In genomic region chrX:49840679-49841078, GRCh38 we compare ENCODE assay signal across 9 cellular contexts. TPM values are rescaled to one million over a fixed set of nuclear protein-coding genes. Genes with fewer than 3 reads are reported as not detected.
DNase-seq lines count a peak whose midpoint lies in the region; TF ChIP-seq lines count a peak whose summit lies in the region.
"Had no signal": no experiment of that assay in that cellular context is flagged by ENCODE, and none has a peak within 500 bp of the region (broad histone marks: within the 10 kb centered on the region; RNA-seq: fewer than 3 reads in every experiment).

No MANE protein-coding gene starts in this region.

- TF ChIP-seq CTCF in AG09319 (IDR thresholded peaks at IDR 0.05; ENCODE audit: low read depth, low read length) (peak; percentile 28), brain microvascular endothelial cell (IDR thresholded peaks at IDR 0.05; ENCODE audit: low read depth, low read length, missing control alignments) (peak; percentile 53), kidney epithelial cell (IDR thresholded peaks at IDR 0.05; ENCODE audit: insufficient read depth, low read length, poor library complexity, severe bottlenecking) (peak; percentile 66)

- no peak overlapping the region for H3K27ac ChIP-seq in brain microvascular endothelial cell

- no peak overlapping the region for H3K4me3 ChIP-seq in brain microvascular endothelial cell (ENCODE audit: low read depth, low read length)
- H3K4me3 ChIP-seq in kidney epithelial cell (ENCODE audit: low read depth, low read length) = no peak overlapping the region

- H3K27me3 ChIP-seq in brain microvascular endothelial cell (replicated peaks) = no peaks in the 10 kb centered on the region
- H3K27me3 ChIP-seq in kidney epithelial cell (ENCODE audit: control insufficient read depth, insufficient read depth, low read length) = no peaks in the 10 kb centered on the region

- no peak for DNase-seq in AG09319 (ENCODE audit: extremely low read depth, low read depth)
- DNase-seq in GM19238 (ENCODE audit: insufficient read length, low spot score) = peak; percentile 16
- peak; percentile 44 for DNase-seq in NCI-H128 (lab: John Stamatoyannopoulos, UW; ENCODE audit: unreplicated experiment)
- DNase-seq in T follicular helper cell (ENCODE audit: low read depth) = peak; percentile 6
- DNase-seq in brain microvascular endothelial cell = peak; percentile 14
- peak; percentile 42 for DNase-seq in kidney epithelial cell (ENCODE audit: low read depth)
- DNase-seq in stimulated activated CD4-positive, alpha-beta T cell treated with anti-CD3 and anti-CD28 coated beads, Interleukin-4, amount 100 ng/mL, for 24 hours = peak; percentile 40
- no peak for DNase-seq in T-helper 9 cell

- in situ Hi-C loops in brain microvascular endothelial cell (cut with HindIII; ENCODE audit: low pct_ligation_motif_present, low sequenced_read_pairs) = no loop called here

- H3K36me3 ChIP-seq in brain microvascular endothelial cell (replicated peaks) = no peaks in the 10 kb centered on the region
- no peaks in the 10 kb centered on the region for H3K36me3 ChIP-seq in kidney epithelial cell (ENCODE audit: control insufficient read depth, insufficient read depth, low read length)

RNA-seq across cellular contexts. Expression of gene PAGE4, which starts 11.6 kb away (rescaled TPM):
- total RNA-seq in kidney epithelial cell = not detected in 2 replicates
- total RNA-seq: mononuclear cell had no signal

RNA-seq across cellular contexts. Expression of gene USP27X, which starts 38.6 kb away (rescaled TPM):
- total RNA-seq in kidney epithelial cell = 3.1 and 3.4 TPM in 2 replicates

Comparison
In these comparisons a context has a peak if more than half of its experiments do, and no peak if none do; other contexts are left out.
1. DNase-seq: peak in GM19238 (single experiment), NCI-H128 (single experiment), T follicular helper cell (single experiment), brain microvascular endothelial cell (single experiment), kidney epithelial cell (single experiment) and stimulated activated CD4-positive, alpha-beta T cell treated with anti-CD3 and anti-CD28 coated beads, Interleukin-4, amount 100 ng/mL, for 24 hours (single experiment); none in AG09319 (single experiment) and T-helper 9 cell (single experiment).
2. Peak in every context shown above with its lines, with median percentiles within 50 percentile points of each other: CTCF ChIP-seq.